Comparison of ENCODE assay signal across 26 cellular contexts in the genomic region with DNA sequence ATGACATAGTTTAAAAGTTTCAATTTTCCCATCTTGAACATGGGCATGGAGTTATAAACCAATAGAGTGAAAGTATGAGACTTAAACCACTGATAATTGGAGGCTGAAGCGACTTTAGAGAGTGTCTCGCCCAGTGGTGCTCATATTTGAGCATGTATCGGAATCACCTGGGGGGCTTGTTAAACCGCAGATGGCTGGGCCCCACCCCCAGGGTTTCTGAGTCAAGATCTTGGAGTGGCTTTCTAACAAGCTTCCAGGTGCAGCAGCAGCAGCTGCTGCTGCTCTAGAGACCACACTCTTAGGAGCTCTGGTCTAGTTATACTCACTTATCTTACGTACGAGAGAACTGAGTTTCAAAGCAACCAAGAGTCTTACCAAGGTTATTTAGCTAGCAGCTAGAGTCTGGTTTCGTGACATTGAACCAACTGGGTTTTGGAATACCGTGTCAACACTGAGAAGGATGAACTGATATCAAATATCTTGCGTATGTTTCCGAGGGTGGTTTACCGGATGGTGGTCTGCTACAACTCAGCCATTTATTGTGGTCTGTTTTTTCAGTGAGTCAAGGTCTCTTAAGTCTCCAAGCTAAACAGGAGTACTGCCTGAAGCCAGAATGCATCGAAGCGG. TPM values are rescaled to one million over a fixed set of nuclear protein-coding genes. Genes with fewer than 3 reads are reported as not detected.
DNase-seq lines count a peak whose midpoint lies in the region; ATAC-seq, FAIRE-seq and TF ChIP-seq lines count a peak whose summit lies in the region.
"Had no signal": no experiment of that assay in that cellular context is flagged by ENCODE, and none has a peak within 500 bp of the region (broad histone marks: within the 10 kb centered on the region; RNA-seq: fewer than 3 reads in every experiment).

No MANE protein-coding gene starts in this region.

- H3K27ac ChIP-seq in astrocyte (ENCODE audit: low read depth, low read length), result no peak overlapping the region
- H3K27ac ChIP-seq in SK-N-SH (ENCODE audit: low read depth in 2 of 2, low read length in 1 of 2), result no peak overlapping the region
- H3K27ac ChIP-seq: HL-60, neutrophil, prostate gland had no signal

- DNase-seq in activated CD8-positive, alpha-beta memory T cell treated with anti-CD3 and anti-CD28 coated beads, Interleukin-2, amount 10 ng/mL, durations not matched to agents 7 days and 5 days, result no peak
- no peak for DNase-seq in activated CD8-positive, alpha-beta memory T cell treated with anti-CD3 and anti-CD28 coated beads, Interleukin-2, amount 50 U/mL, for 4 hours
- peak; percentile 82 for DNase-seq in NCI-H524 treated with DMSO at 0.1 percent for 48 hours (lab: John Stamatoyannopoulos, UW)
- no peak for DNase-seq in astrocyte (ENCODE audit: low read depth)
- no peak for DNase-seq in SKM-1 treated with dmso at 0.1 percent for 144 hours (lab: John Stamatoyannopoulos, UW; ENCODE audit: unreplicated experiment)
- no peak for DNase-seq in SK-N-SH
- DNase-seq in NCI-H2081 treated with DMSO at 0.1 percent for 48 hours (lab: John Stamatoyannopoulos, UW), result no peak
- DNase-seq: activated CD4-positive, CD25-positive, alpha-beta regulatory T cell; activated effector memory CD4-positive, alpha-beta T cell treated with Interleukin-2 at 50 U/mL for 16 hours; BE2C; DMS53; effector memory CD4-positive, alpha-beta T cell; erythroblast; foreskin fibroblast; left cardiac atrium; NCI-H1048; NCI-H187; NCI-H2227 treated with DMSO at 0.1 percent for 48 hours; OCI-M1 had no signal

- WGBS in SK-N-SH (ENCODE audit: low lambda C conversion rate), result 53% methylated on average over 13 of the region's 13 CpGs

- H3K9me3 ChIP-seq in astrocyte (ENCODE audit: insufficient read depth, low read depth, low read length) (no peaks in the 10 kb centered on the region), SK-N-SH (no peaks in the 10 kb centered on the region)
- H3K9me3 ChIP-seq: BE2C, HAP-1, neutrophil, prostate gland had no signal

- H3K4me3 ChIP-seq in astrocyte (ENCODE audit: insufficient read depth, low read depth, low read length) (no peak overlapping the region), SK-N-SH (ENCODE audit: low read depth in 2 of 2, low read length in 1 of 2) (no peak overlapping the region)
- H3K4me3 ChIP-seq: HAP-1, prostate gland had no signal

- POLR2A ChIA-PET in SK-N-SH (lab: Yijun Ruan, JAX), result no interaction called here

- TF ChIP-seq EP300 in SK-N-SH (IDR thresholded peaks at IDR 0.05; ENCODE audit: borderline replicate concordance in 1 of 2, low read depth in 1 of 2, low read length in 1 of 2), result no peak

- H3K79me2 ChIP-seq in astrocyte (ENCODE audit: insufficient read depth, low read length), result no peaks in the 10 kb centered on the region
- no peaks in the 10 kb centered on the region for H3K79me2 ChIP-seq in SK-N-SH (ENCODE audit: insufficient read depth)

- H3K9me2 ChIP-seq in SK-N-SH, result no peaks in the 10 kb centered on the region

- H2AFZ ChIP-seq in astrocyte (ENCODE audit: low read depth, low read length) (no peak overlapping the region), SK-N-SH (ENCODE audit: low read depth) (no peak overlapping the region)

- peak overlapping the region; percentile 44 for H3K27ac Mint-ChIP-seq in activated CD8-positive, alpha-beta memory T cell treated with anti-CD3 and anti-CD28 coated beads, Interleukin-2, amount 10 ng/mL, durations not matched to agents 7 days and 5 days
- H3K27ac Mint-ChIP-seq in astrocyte (ENCODE audit: unreplicated experiment), result no peak overlapping the region
- H3K27ac Mint-ChIP-seq in stimulated activated naive CD8-positive, alpha-beta T cell treated with anti-CD3 and anti-CD28 coated beads, Interleukin-15, Interleukin-2, amounts not matched to agents 100 ng/mL and 50 ng/mL, for 24 hours, result peak overlapping the region; percentile 88

- H4K20me1 ChIP-seq in astrocyte (ENCODE audit: insufficient read depth, low read length), result no peaks in the 10 kb centered on the region
- H4K20me1 ChIP-seq in SK-N-SH (ENCODE audit: insufficient read depth), result no peaks in the 10 kb centered on the region

- no peak for TF ChIP-seq CTCF in astrocyte (IDR thresholded peaks at IDR 0.05; ENCODE audit: insufficient read depth, low read depth, low read length)
- TF ChIP-seq CTCF in SK-N-SH (IDR thresholded peaks at IDR 0.05), result no peak

- H3K27me3 ChIP-seq in astrocyte (ENCODE audit: insufficient read depth, low read length) (no peaks in the 10 kb centered on the region), SK-N-SH (ENCODE audit: insufficient read depth) (no peaks in the 10 kb centered on the region)
- H3K27me3 ChIP-seq: BE2C, neutrophil had no signal

- peaks cover 22% of the 10 kb centered on the region for H3K4me1 Mint-ChIP-seq in activated CD8-positive, alpha-beta memory T cell treated with anti-CD3 and anti-CD28 coated beads, Interleukin-2, amount 10 ng/mL, durations not matched to agents 7 days and 5 days
- H3K4me1 Mint-ChIP-seq in astrocyte (ENCODE audit: low read depth, unreplicated experiment), result no peaks in the 10 kb centered on the region
- H3K4me1 Mint-ChIP-seq in stimulated activated naive CD8-positive, alpha-beta T cell treated with anti-CD3 and anti-CD28 coated beads, Interleukin-15, Interleukin-2, amounts not matched to agents 100 ng/mL and 50 ng/mL, for 24 hours (ENCODE audit: low read depth), result peaks cover 54% of the 10 kb centered on the region

- peak; percentile 60 for FAIRE-seq in astrocyte (lab: Jason Lieb, UNC)
- FAIRE-seq: colon, HepG2 had no signal

- no peaks in the 10 kb centered on the region for H3F3A ChIP-seq in SK-N-SH (replicated peaks; ENCODE audit: insufficient read depth)

- no peaks in the 10 kb centered on the region for H3K36me3 Mint-ChIP-seq in activated CD8-positive, alpha-beta memory T cell treated with anti-CD3 and anti-CD28 coated beads, Interleukin-2, amount 10 ng/mL, durations not matched to agents 7 days and 5 days
- H3K36me3 Mint-ChIP-seq in astrocyte (ENCODE audit: low read depth, unreplicated experiment), result no peaks in the 10 kb centered on the region
- H3K36me3 Mint-ChIP-seq in stimulated activated naive CD8-positive, alpha-beta T cell treated with anti-CD3 and anti-CD28 coated beads, Interleukin-15, Interleukin-2, amounts not matched to agents 100 ng/mL and 50 ng/mL, for 24 hours (ENCODE audit: low read depth), result no peaks in the 10 kb centered on the region

- peak overlapping the region; percentile 32 for H3K4me3 Mint-ChIP-seq in activated CD8-positive, alpha-beta memory T cell treated with anti-CD3 and anti-CD28 coated beads, Interleukin-2, amount 10 ng/mL, durations not matched to agents 7 days and 5 days
- H3K4me3 Mint-ChIP-seq in astrocyte (ENCODE audit: unreplicated experiment), result no peak overlapping the region
- peak overlapping the region; percentile 81 for H3K4me3 Mint-ChIP-seq in stimulated activated naive CD8-positive, alpha-beta T cell treated with anti-CD3 and anti-CD28 coated beads, Interleukin-15, Interleukin-2, amounts not matched to agents 100 ng/mL and 50 ng/mL, for 24 hours

- H3K4me2 ChIP-seq in astrocyte (ENCODE audit: low read length) (peak overlapping the region; percentile 19), SK-N-SH (no peak overlapping the region)

- H3K36me3 ChIP-seq in astrocyte (ENCODE audit: insufficient read depth, low read length) (no peaks in the 10 kb centered on the region), SK-N-SH (replicated peaks in 1 of 2; ENCODE audit: control insufficient read depth in 1 of 2, insufficient read depth in 2 of 2, low read length in 1 of 2) (no peaks in the 10 kb centered on the region)
- H3K36me3 ChIP-seq: BE2C, HAP-1, neutrophil, prostate gland had no signal

- H3K4me1 ChIP-seq in astrocyte (ENCODE audit: insufficient read depth, low read length), result no peaks in the 10 kb centered on the region
- H3K4me1 ChIP-seq in SK-N-SH (ENCODE audit: control insufficient read depth in 1 of 2, insufficient read depth in 2 of 2, low read depth in 1 of 2, low read length in 1 of 2), result no peaks in the 10 kb centered on the region
- H3K4me1 ChIP-seq: BE2C, HAP-1, prostate gland had no signal

- H3K27me3 Mint-ChIP-seq in activated CD8-positive, alpha-beta memory T cell treated with anti-CD3 and anti-CD28 coated beads, Interleukin-2, amount 10 ng/mL, durations not matched to agents 7 days and 5 days, result no peaks in the 10 kb centered on the region
- H3K27me3 Mint-ChIP-seq in astrocyte (ENCODE audit: low read depth, unreplicated experiment), result no peaks in the 10 kb centered on the region
- no peaks in the 10 kb centered on the region for H3K27me3 Mint-ChIP-seq in stimulated activated naive CD8-positive, alpha-beta T cell treated with anti-CD3 and anti-CD28 coated beads, Interleukin-15, Interleukin-2, amounts not matched to agents 100 ng/mL and 50 ng/mL, for 24 hours

- no peaks in the 10 kb centered on the region for H3K9me3 Mint-ChIP-seq in activated CD8-positive, alpha-beta memory T cell treated with anti-CD3 and anti-CD28 coated beads, Interleukin-2, amount 10 ng/mL, durations not matched to agents 7 days and 5 days (ENCODE audit: low read depth)
- no peaks in the 10 kb centered on the region for H3K9me3 Mint-ChIP-seq in astrocyte (ENCODE audit: unreplicated experiment)
- no peaks in the 10 kb centered on the region for H3K9me3 Mint-ChIP-seq in stimulated activated naive CD8-positive, alpha-beta T cell treated with anti-CD3 and anti-CD28 coated beads, Interleukin-15, Interleukin-2, amounts not matched to agents 100 ng/mL and 50 ng/mL, for 24 hours

- ATAC-seq in activated CD8-positive, alpha-beta memory T cell treated with anti-CD3 and anti-CD28 coated beads, Interleukin-2, amount 10 ng/mL, durations not matched to agents 7 days and 5 days, result peak; percentile 57
- ATAC-seq: HepG2, left cardiac atrium had no signal

- no peak for TF ChIP-seq RAD21 in SK-N-SH (IDR thresholded peaks at IDR 0.05; ENCODE audit: low read length)

- CTCF ChIA-PET in activated CD8-positive, alpha-beta memory T cell treated with anti-CD3 and anti-CD28 coated beads, Interleukin-2, amount 10 ng/mL, durations not matched to agents 7 days and 5 days (lab: Charles Lee), result interaction anchor here (1.3 kb wide), 1 partner anchor 9 kb away, joined by 3 read pairs; no protein-coding TSS in a partner anchor
- CTCF ChIA-PET in SK-N-SH (lab: Yijun Ruan, JAX), result interaction anchor here (0.6 to 1.8 kb wide), 2 partner anchors 53 to 195 kb away, joined by 3 to 7 read pairs; no protein-coding TSS in a partner anchor

- H3K9ac ChIP-seq in astrocyte (ENCODE audit: low read length) (no peak overlapping the region), SK-N-SH (no peak overlapping the region)

TF ChIP-seq in SK-N-SH, 30 proteins besides CTCF, POLR2A, EP300 and RAD21 (continues in another document):
- no peak for TF ChIP-seq TAF1 (IDR thresholded peaks at IDR 0.05; ENCODE audit: borderline replicate concordance, low read depth, low read length)

RNA-seq across cellular contexts. Expression of a gene that starts 5.9 kb away (rescaled TPM):
- 1 to 10 TPM; 1.1 to 7.7 TPM for total RNA-seq in activated CD8-positive, alpha-beta memory T cell treated with anti-CD3 and anti-CD28 coated beads, Interleukin-2, amount 10 ng/mL, durations not matched to agents 7 days and 5 days
- 0.24 and 0.36 TPM in 2 replicates for total RNA-seq in astrocyte
- 0.35 and 0.41 TPM in 2 replicates for polyA plus RNA-seq in SK-N-SH (2012; rRNA removed)
- polyA plus RNA-seq in SK-N-SH (2012; cell fraction: cytosol; rRNA removed), result 0.51 and 0.53 TPM in 2 replicates
- 0.33 and 0.52 TPM in 2 replicates for polyA plus RNA-seq in SK-N-SH (2012; cell fraction: nucleus; rRNA removed)
